Comparison of ENCODE assay signal across 9 cellular contexts in genomic region chr20:1225263-1225728, GRCh38. TPM values are rescaled to one million over a fixed set of nuclear protein-coding genes. Genes with fewer than 3 reads are reported as not detected.
A peak's percentile ranks its signal among the peaks of the same experiment; 100 is the strongest.
DNase-seq lines count a peak whose midpoint lies in the region; ATAC-seq, FAIRE-seq and TF ChIP-seq lines count a peak whose summit lies in the region.
"Had no signal": no experiment of that assay in that cellular context is flagged by ENCODE, and none has a peak within 500 bp of the region (broad histone marks: within the 10 kb centered on the region; RNA-seq: fewer than 3 reads in every experiment).

No MANE protein-coding gene starts in this region.

- CTCF ChIA-PET in SK-N-SH (lab: Yijun Ruan, JAX): interaction anchor here (0.6 to 3.3 kb wide), 4 partner anchors 12 to 117 kb away, joined by 3 to 20 read pairs (median 6); no protein-coding TSS in a partner anchor

- no peak for TF ChIP-seq CTCF in SK-N-SH (IDR thresholded peaks at IDR 0.05)
- TF ChIP-seq CTCF in foreskin keratinocyte (conservative IDR thresholded peaks at IDR 0.05): no peak

- TF ChIP-seq EP300 in SK-N-SH (IDR thresholded peaks at IDR 0.05; ENCODE audit: borderline replicate concordance in 1 of 2, low read depth in 1 of 2, low read length in 1 of 2): no peak

- TF ChIP-seq RAD21 in SK-N-SH (IDR thresholded peaks at IDR 0.05; ENCODE audit: low read length): no peak

- H3K27ac ChIP-seq in SK-N-SH (ENCODE audit: low read depth in 2 of 2, low read length in 1 of 2): no peak overlapping the region; a peak in 1 of 4 replicates
- no peak overlapping the region for H3K27ac ChIP-seq in foreskin keratinocyte
- H3K27ac ChIP-seq in skin epidermis: peak overlapping the region in 1 of 21 experiments; percentile 2

- TF ChIP-seq POLR2A in GM12891 (IDR thresholded peaks at IDR 0.05; ENCODE audit: low read depth, low read length): no peak

- no peaks in the 10 kb centered on the region for H3K79me2 ChIP-seq in SK-N-SH (ENCODE audit: insufficient read depth)

- no peaks in the 10 kb centered on the region for H3K36me3 ChIP-seq in SK-N-SH (replicated peaks in 1 of 2; ENCODE audit: control insufficient read depth in 1 of 2, insufficient read depth in 2 of 2, low read length in 1 of 2)

- H3K9me2 ChIP-seq in SK-N-SH: no peaks in the 10 kb centered on the region

- 2% methylated on average over 17 of the region's 26 CpGs for WGBS in SK-N-SH (ENCODE audit: low lambda C conversion rate)

- H4K20me1 ChIP-seq in SK-N-SH (ENCODE audit: insufficient read depth): no peaks in the 10 kb centered on the region

- no peak for FAIRE-seq in GM12891 (lab: Jason Lieb, UNC)

- H3F3A ChIP-seq in SK-N-SH (replicated peaks; ENCODE audit: insufficient read depth): peaks cover 3% of the 10 kb centered on the region

- peak; percentile 68 for ATAC-seq in foreskin keratinocyte

- H2AFZ ChIP-seq in SK-N-SH (ENCODE audit: low read depth): peak overlapping the region; percentile 83; the same call in 1 of the 2 replicates

- POLR2A ChIA-PET in SK-N-SH (lab: Yijun Ruan, JAX): no interaction called here

- H3K9me3 ChIP-seq in SK-N-SH: no peaks in the 10 kb centered on the region

- H3K4me1 ChIP-seq in SK-N-SH (ENCODE audit: control insufficient read depth in 1 of 2, insufficient read depth in 2 of 2, low read depth in 1 of 2, low read length in 1 of 2): peaks cover 0 to 3% of the 10 kb centered on the region in 2 experiments; a peak in 2 of 4 replicates
- no peaks in the 10 kb centered on the region for H3K4me1 ChIP-seq in foreskin keratinocyte

- H3K4me3 ChIP-seq in SK-N-SH (ENCODE audit: low read depth in 2 of 2, low read length in 1 of 2): peak overlapping the region; percentile 46 to 50; a peak in 3 of 4 replicates
- peak overlapping the region in 6 of 7 experiments; percentile 2 to 38 (median 20) for H3K4me3 ChIP-seq in skin epidermis

- H3K9ac ChIP-seq in SK-N-SH: no peak overlapping the region

- H3K4me2 ChIP-seq in SK-N-SH: peak overlapping the region; percentile 77

- H3K27me3 ChIP-seq in SK-N-SH (ENCODE audit: insufficient read depth) (no peaks in the 10 kb centered on the region), foreskin keratinocyte (peaks cover 56% of the 10 kb centered on the region)

- DNase-seq in DMS153 treated with DMSO at 0.1 percent for 48 hours (lab: John Stamatoyannopoulos, UW; ENCODE audit: unreplicated experiment): peak; percentile 16
- no peak for DNase-seq in DMS153 (lab: John Stamatoyannopoulos, UW)
- DNase-seq in SK-N-SH: no peak
- peak in 1 of 2 donors; percentile 9 for DNase-seq in foreskin keratinocyte
- DNase-seq in NAMALWA (ENCODE audit: low spot score): no peak
- DNase-seq in AG08396 (ENCODE audit: low spot score): no peak
- no peak for DNase-seq in GM12891 (ENCODE audit: insufficient read length, low spot score)

TF ChIP-seq in SK-N-SH, 30 proteins besides CTCF, POLR2A, EP300 and RAD21:
- TF ChIP-seq RCOR1 (IDR thresholded peaks at IDR 0.05; ENCODE audit: low read length): no peak
- TF ChIP-seq NRF1 (IDR thresholded peaks at IDR 0.05; ENCODE audit: low read depth, low read length): peak; percentile 43
- TF ChIP-seq GABPA (IDR thresholded peaks at IDR 0.05; ENCODE audit: low read depth): no peak
- no peak for TF ChIP-seq NFIC (IDR thresholded peaks at IDR 0.05; ENCODE audit: borderline replicate concordance)
- no peak for TF ChIP-seq FOSL2 (IDR thresholded peaks at IDR 0.05; ENCODE audit: borderline replicate concordance, low read depth)

TF ChIP-seq in GM12891, 5 proteins besides CTCF, POLR2A, EP300 and RAD21:
- no peak for TF ChIP-seq POLR2AphosphoS5 (IDR thresholded peaks at IDR 0.05; ENCODE audit: low read depth, low read length)
- TF ChIP-seq POU2F2 (IDR thresholded peaks at IDR 0.05; ENCODE audit: low read depth, low read length): no peak
- TF ChIP-seq PAX5 (IDR thresholded peaks at IDR 0.05; ENCODE audit: insufficient read depth, low read length, severe bottlenecking): no peak
- TF ChIP-seq SPI1 (IDR thresholded peaks at IDR 0.05; ENCODE audit: low read depth, low read length): no peak
- no peak for TF ChIP-seq TAF1 (IDR thresholded peaks at IDR 0.05; ENCODE audit: low read depth, low read length)

RNA-seq across cellular contexts. Expression of gene RAD21L1, which starts 0.5 kb away (rescaled TPM):
- 0.03 TPM in 1 of 2 replicates, not detected in the other for polyA plus RNA-seq in SK-N-SH (2012; rRNA removed)
- 0.08 and 0.09 TPM in 2 replicates for polyA plus RNA-seq in SK-N-SH (2012; cell fraction: cytosol; rRNA removed)
- 0.07 and 0.28 TPM in 2 replicates for polyA plus RNA-seq in SK-N-SH (2012; cell fraction: nucleus; rRNA removed)
- total RNA-seq in foreskin keratinocyte: not detected in 2 replicates
- polyA plus RNA-seq in foreskin keratinocyte: not detected in 2 replicates
- polyA plus RNA-seq in GM12891 (2012; ENCODE audit: low read depth, missing spikeins): not detected
- total RNA-seq: mucosa of gallbladder had no signal

RNA-seq across cellular contexts. Expression of gene C20orf202, which starts 22.0 kb away (rescaled TPM):
- polyA plus RNA-seq in SK-N-SH (2012; rRNA removed) (not detected in 2 replicates), foreskin keratinocyte (not detected in 2 replicates)
- polyA plus RNA-seq in SK-N-SH (2012; cell fraction: cytosol; rRNA removed): 0.03 TPM in 2 replicates
- polyA plus RNA-seq in SK-N-SH (2012; cell fraction: nucleus; rRNA removed): 0.05 TPM in 2 replicates
- total RNA-seq in foreskin keratinocyte: not detected in 2 replicates
- not detected for polyA plus RNA-seq in GM12891 (2012; ENCODE audit: low read depth, missing spikeins)

RNA-seq across cellular contexts. Expression of gene TMEM74B, which starts 40.5 kb away (rescaled TPM):
- polyA plus RNA-seq in SK-N-SH (2012; rRNA removed) (1.8 and 2.6 TPM in 2 replicates), foreskin keratinocyte (0.17 and 0.22 TPM in 2 replicates)
- 0.22 and 0.38 TPM in 2 replicates for polyA plus RNA-seq in SK-N-SH (2012; cell fraction: cytosol; rRNA removed)
- 18.7 and 19.1 TPM in 2 replicates for polyA plus RNA-seq in SK-N-SH (2012; cell fraction: nucleus; rRNA removed)
- total RNA-seq in foreskin keratinocyte: 0.18 TPM in 1 of 2 replicates, not detected in the other
- polyA plus RNA-seq in GM12891 (2012; ENCODE audit: low read depth, missing spikeins): 0.13 TPM

RNA-seq across cellular contexts. Expression of gene SNPH, which starts 40.8 kb away (rescaled TPM):
- 2.2 and 2.5 TPM in 2 replicates for polyA plus RNA-seq in SK-N-SH (2012; rRNA removed)
- polyA plus RNA-seq in SK-N-SH (2012; cell fraction: cytosol; rRNA removed): 1.0 and 1.4 TPM in 2 replicates
- polyA plus RNA-seq in SK-N-SH (2012; cell fraction: nucleus; rRNA removed): 14.5 and 15.5 TPM in 2 replicates
- 4.9 and 6.0 TPM in 2 replicates for total RNA-seq in foreskin keratinocyte
- 2.7 and 3.0 TPM in 2 replicates for polyA plus RNA-seq in foreskin keratinocyte
- polyA plus RNA-seq in GM12891 (2012; ENCODE audit: low read depth, missing spikeins): 0.65 TPM
